Comparison of ENCODE assay signal across 15 cellular contexts in genomic region chr2:97005353-97005752, GRCh38. TPM values are rescaled to one million over a fixed set of nuclear protein-coding genes. Genes with fewer than 3 reads are reported as not detected.
DNase-seq lines count a peak whose midpoint lies in the region; ATAC-seq and TF ChIP-seq lines count a peak whose summit lies in the region.
"Had no signal": no experiment of that assay in that cellular context is flagged by ENCODE, and none has a peak within 500 bp of the region (broad histone marks: within the 10 kb centered on the region; RNA-seq: fewer than 3 reads in every experiment).

No MANE protein-coding gene starts in this region.

- H3K4me3 ChIP-seq in AG09309 (ENCODE audit: control insufficient read depth, low read depth, low read length) (no peak overlapping the region), fibroblast of villous mesenchyme (ENCODE audit: low read depth, low read length) (no peak overlapping the region), uterus (no peak overlapping the region)
- H3K4me3 ChIP-seq: gastroesophageal sphincter had no signal

- DNase-seq in AG09309 (ENCODE audit: low read depth) (no peak), RKO (ENCODE audit: low spot score) (peak; percentile 28), fibroblast of villous mesenchyme (ENCODE audit: low read depth) (no peak), uterus (no peak), activated T-cell treated with anti-CD3 and anti-CD28 coated beads for 4 hours (no peak), NCI-H1694 treated with DMSO at 0.1 percent for 48 hours (lab: John Stamatoyannopoulos, UW) (no peak)
- DNase-seq: activated CD4-positive, alpha-beta T cell treated with anti-CD3 and anti-CD28 coated beads, Interleukin-2, amount 10 ng/mL, durations not matched to agents 7 days and 5 days; amniotic stem cell; GDM1; naive B cell; NCI-H2171 treated with DMSO at 0.1 percent for 48 hours; stimulated activated CD4-positive, alpha-beta T cell treated with anti-CD3 and anti-CD28 coated beads, Interleukin-4, amount 100 ng/mL, for 4 hours had no signal

- no peak for ATAC-seq in HG03469 (IDR thresholded peaks at IDR 0.05; ENCODE audit: unreplicated experiment)
- ATAC-seq: gastroesophageal sphincter had no signal

- no peaks in the 10 kb centered on the region for H3K4me1 ChIP-seq in uterus
- H3K4me1 ChIP-seq: gastroesophageal sphincter had no signal

- H3K27ac ChIP-seq in uterus: no peak overlapping the region
- H3K27ac ChIP-seq: gastroesophageal sphincter had no signal

- H3K27me3 ChIP-seq in uterus: no peaks in the 10 kb centered on the region

- H3K36me3 ChIP-seq in uterus: no peaks in the 10 kb centered on the region
- H3K36me3 ChIP-seq: gastroesophageal sphincter had no signal

- intact Hi-C loops in uterus (cut with DNase I; ENCODE audit: low total_unique reads): no loop called here

- no peaks in the 10 kb centered on the region for H3K9me3 ChIP-seq in uterus
- H3K9me3 ChIP-seq: gastroesophageal sphincter had no signal

- no peak for TF ChIP-seq POLR2A in uterus (IDR thresholded peaks at IDR 0.05)

- TF ChIP-seq CTCF in AG09309 (IDR thresholded peaks at IDR 0.05; ENCODE audit: control insufficient read depth, insufficient read depth, low read depth, low read length, missing control alignments) (peak; percentile 16), GM12872 (IDR thresholded peaks at IDR 0.05; ENCODE audit: insufficient read depth, low read depth, low read length) (peak; percentile 55; the same call in 2 of the 3 replicates), fibroblast of villous mesenchyme (IDR thresholded peaks at IDR 0.05; ENCODE audit: insufficient read depth, low read depth, low read length) (peak; percentile 59), uterus (IDR thresholded peaks at IDR 0.05) (peak in 1 of 4 experiments; percentile 8)

RNA-seq across cellular contexts. Expression of gene FAM178B, which starts 19.0 kb away (rescaled TPM):
- not detected in 2 replicates for total RNA-seq in fibroblast of villous mesenchyme
- 1 to 10 TPM in 1 of 4 donors, not detected in 3; 2.2 TPM for total RNA-seq in uterus
